ENCODE assay signal across 1 cellular context in genomic region chr6:157221049-157221816, GRCh38.
TF ChIP-seq lines count a peak whose summit lies in the region.

No MANE protein-coding gene starts in this region.

TF ChIP-seq in K562, 482 proteins besides CTCF, POLR2A, EP300 and RAD21 (continued from another document and continues in another):
- no peak for TF ChIP-seq E2F5 (CRISPR knock-in tag; IDR thresholded peaks at IDR 0.05)
- peak; percentile 70 for TF ChIP-seq RBBP5 (IDR thresholded peaks at IDR 0.05; ENCODE audit: borderline replicate concordance, insufficient read depth, low read length, poor library complexity, severe bottlenecking)
- peak; percentile 78 for TF ChIP-seq GATAD2A (IDR thresholded peaks at IDR 0.05)
- TF ChIP-seq THAP12 (CRISPR knock-in tag; IDR thresholded peaks at IDR 0.05) = peak; percentile 26; the same call in 1 of the 2 replicates
- 0 out of 2 replicates have a peak, but pooled peaks have one; percentile 7 for TF ChIP-seq RAD51 (IDR thresholded peaks at IDR 0.05; ENCODE audit: borderline replicate concordance, low read depth)
- TF ChIP-seq SUPT5H (IDR thresholded peaks at IDR 0.05) = peak; percentile 71
- TF ChIP-seq, protein P1, sequence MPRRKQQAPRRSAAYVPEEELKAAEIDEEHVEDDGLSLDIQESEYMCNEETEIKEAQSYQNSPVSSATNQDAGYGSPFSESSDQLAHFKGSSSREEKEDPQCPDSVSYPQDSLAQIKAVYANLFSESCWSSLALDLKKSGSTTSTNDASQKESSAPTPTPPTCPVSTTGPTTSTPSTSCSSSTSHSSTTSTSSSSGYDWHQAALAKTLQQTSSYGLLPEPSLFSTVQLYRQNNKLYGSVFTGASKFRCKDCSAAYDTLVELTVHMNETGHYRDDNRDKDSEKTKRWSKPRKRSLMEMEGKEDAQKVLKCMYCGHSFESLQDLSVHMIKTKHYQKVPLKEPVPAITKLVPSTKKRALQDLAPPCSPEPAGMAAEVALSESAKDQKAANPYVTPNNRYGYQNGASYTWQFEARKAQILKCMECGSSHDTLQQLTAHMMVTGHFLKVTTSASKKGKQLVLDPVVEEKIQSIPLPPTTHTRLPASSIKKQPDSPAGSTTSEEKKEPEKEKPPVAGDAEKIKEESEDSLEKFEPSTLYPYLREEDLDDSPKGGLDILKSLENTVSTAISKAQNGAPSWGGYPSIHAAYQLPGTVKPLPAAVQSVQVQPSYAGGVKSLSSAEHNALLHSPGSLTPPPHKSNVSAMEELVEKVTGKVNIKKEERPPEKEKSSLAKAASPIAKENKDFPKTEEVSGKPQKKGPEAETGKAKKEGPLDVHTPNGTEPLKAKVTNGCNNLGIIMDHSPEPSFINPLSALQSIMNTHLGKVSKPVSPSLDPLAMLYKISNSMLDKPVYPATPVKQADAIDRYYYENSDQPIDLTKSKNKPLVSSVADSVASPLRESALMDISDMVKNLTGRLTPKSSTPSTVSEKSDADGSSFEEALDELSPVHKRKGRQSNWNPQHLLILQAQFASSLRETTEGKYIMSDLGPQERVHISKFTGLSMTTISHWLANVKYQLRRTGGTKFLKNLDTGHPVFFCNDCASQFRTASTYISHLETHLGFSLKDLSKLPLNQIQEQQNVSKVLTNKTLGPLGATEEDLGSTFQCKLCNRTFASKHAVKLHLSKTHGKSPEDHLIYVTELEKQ (CRISPR knock-in tag; IDR thresholded peaks at IDR 0.05) = no peak
- TF ChIP-seq GATAD2B (IDR thresholded peaks at IDR 0.05; ENCODE audit: borderline replicate concordance) = no peak
- TF ChIP-seq CBX3 (IDR thresholded peaks at IDR 0.05; ENCODE audit: borderline replicate concordance in 1 of 2, low read length in 2 of 2) = peak in 1 of 2 experiments; percentile 47; a peak in 1 of 3 replicates
- no peak for TF ChIP-seq SP1 (CRISPR knock-in tag; IDR thresholded peaks at IDR 0.05)
- no peak for TF ChIP-seq ZNF41 (CRISPR knock-in tag; conservative IDR thresholded peaks at IDR 0.05)
- TF ChIP-seq KLF10 (CRISPR knock-in tag; IDR thresholded peaks at IDR 0.05) = no peak
- TF ChIP-seq NFIX (CRISPR knock-in tag; IDR thresholded peaks at IDR 0.05; ENCODE audit: low read depth) = no peak
- TF ChIP-seq SNIP1 (IDR thresholded peaks at IDR 0.05; ENCODE audit: low read depth) = no peak
- TF ChIP-seq GATA2 (CRISPR knock-in tag; IDR thresholded peaks at IDR 0.05) = no peak
- no peak for TF ChIP-seq ZNF146 (CRISPR knock-in tag; IDR thresholded peaks at IDR 0.05; ENCODE audit: unreplicated experiment)
- peak; percentile 70; the same call in 1 of the 2 replicates for TF ChIP-seq MIER1 (IDR thresholded peaks at IDR 0.05; ENCODE audit: low read depth)
- TF ChIP-seq ZMIZ1 (IDR thresholded peaks at IDR 0.05; ENCODE audit: low read depth in 2 of 2, low read length in 2 of 2) = no peak
- TF ChIP-seq WHSC1 (IDR thresholded peaks at IDR 0.05; ENCODE audit: low read length) = no peak
- peak; percentile 51; the same call in 1 of the 2 replicates for TF ChIP-seq ZFX (CRISPR knock-in tag; IDR thresholded peaks at IDR 0.05)
- no peak for TF ChIP-seq MXI1 (IDR thresholded peaks at IDR 0.05; ENCODE audit: low read depth, low read length)
- no peak for TF ChIP-seq ZKSCAN3 (CRISPR knock-in tag; IDR thresholded peaks at IDR 0.05)
- TF ChIP-seq KLF16 (IDR thresholded peaks at IDR 0.05) = no peak
- no peak for TF ChIP-seq DIDO1 (tag; IDR thresholded peaks at IDR 0.05; ENCODE audit: low read depth)
- TF ChIP-seq EWSR1 (IDR thresholded peaks at IDR 0.05; ENCODE audit: borderline replicate concordance, low read depth, partially characterized antibody) = no peak
- TF ChIP-seq CHAMP1 (IDR thresholded peaks at IDR 0.05) = no peak
- TF ChIP-seq ZBTB7A (IDR thresholded peaks at IDR 0.05; ENCODE audit: borderline replicate concordance, control insufficient read depth, low read depth, low read length) = no peak
- TF ChIP-seq, protein P2, sequence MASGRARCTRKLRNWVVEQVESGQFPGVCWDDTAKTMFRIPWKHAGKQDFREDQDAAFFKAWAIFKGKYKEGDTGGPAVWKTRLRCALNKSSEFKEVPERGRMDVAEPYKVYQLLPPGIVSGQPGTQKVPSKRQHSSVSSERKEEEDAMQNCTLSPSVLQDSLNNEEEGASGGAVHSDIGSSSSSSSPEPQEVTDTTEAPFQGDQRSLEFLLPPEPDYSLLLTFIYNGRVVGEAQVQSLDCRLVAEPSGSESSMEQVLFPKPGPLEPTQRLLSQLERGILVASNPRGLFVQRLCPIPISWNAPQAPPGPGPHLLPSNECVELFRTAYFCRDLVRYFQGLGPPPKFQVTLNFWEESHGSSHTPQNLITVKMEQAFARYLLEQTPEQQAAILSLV (tag; IDR thresholded peaks at IDR 0.05) = peak; percentile 3; the same call in 1 of the 2 replicates
- TF ChIP-seq FOXJ2 (tag; IDR thresholded peaks at IDR 0.05) = no peak
- 0 out of 2 replicates have a peak, but pooled peaks have one; percentile 69 for TF ChIP-seq MTA3 (IDR thresholded peaks at IDR 0.05; ENCODE audit: borderline replicate concordance)
- TF ChIP-seq ZBTB8A (IDR thresholded peaks at IDR 0.05; ENCODE audit: partially characterized antibody) = no peak
- TF ChIP-seq TAF15 (IDR thresholded peaks at IDR 0.05; ENCODE audit: low read depth, low read length) = no peak
- no peak for TF ChIP-seq ZFP1 (CRISPR knock-in tag; IDR thresholded peaks at IDR 0.05)
- no peak for TF ChIP-seq MAFF (IDR thresholded peaks at IDR 0.05; ENCODE audit: low read length)
- TF ChIP-seq, protein P3, sequence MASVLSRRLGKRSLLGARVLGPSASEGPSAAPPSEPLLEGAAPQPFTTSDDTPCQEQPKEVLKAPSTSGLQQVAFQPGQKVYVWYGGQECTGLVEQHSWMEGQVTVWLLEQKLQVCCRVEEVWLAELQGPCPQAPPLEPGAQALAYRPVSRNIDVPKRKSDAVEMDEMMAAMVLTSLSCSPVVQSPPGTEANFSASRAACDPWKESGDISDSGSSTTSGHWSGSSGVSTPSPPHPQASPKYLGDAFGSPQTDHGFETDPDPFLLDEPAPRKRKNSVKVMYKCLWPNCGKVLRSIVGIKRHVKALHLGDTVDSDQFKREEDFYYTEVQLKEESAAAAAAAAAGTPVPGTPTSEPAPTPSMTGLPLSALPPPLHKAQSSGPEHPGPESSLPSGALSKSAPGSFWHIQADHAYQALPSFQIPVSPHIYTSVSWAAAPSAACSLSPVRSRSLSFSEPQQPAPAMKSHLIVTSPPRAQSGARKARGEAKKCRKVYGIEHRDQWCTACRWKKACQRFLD (CRISPR knock-in tag; IDR thresholded peaks at IDR 0.05) = peak; percentile 75
- TF ChIP-seq ZZZ3 (IDR thresholded peaks at IDR 0.05) = no peak
- TF ChIP-seq, protein P4, sequence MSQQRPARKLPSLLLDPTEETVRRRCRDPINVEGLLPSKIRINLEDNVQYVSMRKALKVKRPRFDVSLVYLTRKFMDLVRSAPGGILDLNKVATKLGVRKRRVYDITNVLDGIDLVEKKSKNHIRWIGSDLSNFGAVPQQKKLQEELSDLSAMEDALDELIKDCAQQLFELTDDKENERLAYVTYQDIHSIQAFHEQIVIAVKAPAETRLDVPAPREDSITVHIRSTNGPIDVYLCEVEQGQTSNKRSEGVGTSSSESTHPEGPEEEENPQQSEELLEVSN (IDR thresholded peaks at IDR 0.05; ENCODE audit: borderline replicate concordance in 1 of 2, extremely low read depth in 1 of 2, insufficient read depth in 1 of 2, insufficient read length in 1 of 2, low read depth in 1 of 2, low read length in 1 of 2, poor library complexity in 1 of 2, severe bottlenecking in 1 of 2) = peak; percentile 85 to 92
- TF ChIP-seq TSC22D4 (tag; IDR thresholded peaks at IDR 0.05) = no peak
- TF ChIP-seq ZNF589 (CRISPR knock-in tag; IDR thresholded peaks at IDR 0.05; ENCODE audit: low read depth) = peak; percentile 75; the same call in 1 of the 2 replicates
- no peak for TF ChIP-seq ZNF140 (CRISPR knock-in tag; IDR thresholded peaks at IDR 0.05)
- no peak for TF ChIP-seq E2F4 (CRISPR knock-in tag; IDR thresholded peaks at IDR 0.05; ENCODE audit: low read depth)
- 0 out of 2 replicates have a peak, but pooled peaks have one; percentile 9 for TF ChIP-seq SMC3 (conservative IDR thresholded peaks at IDR 0.05; ENCODE audit: insufficient read depth, low read depth, low read length)
- TF ChIP-seq RCOR1 (IDR thresholded peaks at IDR 0.05; ENCODE audit: borderline replicate concordance in 1 of 2, low read depth in 2 of 2, low read length in 2 of 2) = peak in 1 of 2 experiments; percentile 32; a peak in 1 of 4 replicates
- TF ChIP-seq ZNF3 (CRISPR knock-in tag; IDR thresholded peaks at IDR 0.05) = no peak
- TF ChIP-seq TCF7 (IDR thresholded peaks at IDR 0.05; ENCODE audit: borderline replicate concordance) = 0 out of 2 replicates have a peak, but pooled peaks have one; percentile 12
- peak; percentile 61 for TF ChIP-seq POLR2B (IDR thresholded peaks at IDR 0.05; ENCODE audit: low read depth, partially characterized antibody)
- TF ChIP-seq GABPB1 (CRISPR knock-in tag; IDR thresholded peaks at IDR 0.05) = no peak
- TF ChIP-seq DNMT1 (IDR thresholded peaks at IDR 0.05) = no peak
- no peak for TF ChIP-seq ZNF778 (CRISPR knock-in tag; IDR thresholded peaks at IDR 0.05)
- TF ChIP-seq CBX8 (IDR thresholded peaks at IDR 0.05; ENCODE audit: borderline replicate concordance, extremely low read depth, low read depth, low read length, poor library complexity, severe bottlenecking) = no peak
